1 cellular context compared by ENCODE assay signal in the genomic region with DNA sequence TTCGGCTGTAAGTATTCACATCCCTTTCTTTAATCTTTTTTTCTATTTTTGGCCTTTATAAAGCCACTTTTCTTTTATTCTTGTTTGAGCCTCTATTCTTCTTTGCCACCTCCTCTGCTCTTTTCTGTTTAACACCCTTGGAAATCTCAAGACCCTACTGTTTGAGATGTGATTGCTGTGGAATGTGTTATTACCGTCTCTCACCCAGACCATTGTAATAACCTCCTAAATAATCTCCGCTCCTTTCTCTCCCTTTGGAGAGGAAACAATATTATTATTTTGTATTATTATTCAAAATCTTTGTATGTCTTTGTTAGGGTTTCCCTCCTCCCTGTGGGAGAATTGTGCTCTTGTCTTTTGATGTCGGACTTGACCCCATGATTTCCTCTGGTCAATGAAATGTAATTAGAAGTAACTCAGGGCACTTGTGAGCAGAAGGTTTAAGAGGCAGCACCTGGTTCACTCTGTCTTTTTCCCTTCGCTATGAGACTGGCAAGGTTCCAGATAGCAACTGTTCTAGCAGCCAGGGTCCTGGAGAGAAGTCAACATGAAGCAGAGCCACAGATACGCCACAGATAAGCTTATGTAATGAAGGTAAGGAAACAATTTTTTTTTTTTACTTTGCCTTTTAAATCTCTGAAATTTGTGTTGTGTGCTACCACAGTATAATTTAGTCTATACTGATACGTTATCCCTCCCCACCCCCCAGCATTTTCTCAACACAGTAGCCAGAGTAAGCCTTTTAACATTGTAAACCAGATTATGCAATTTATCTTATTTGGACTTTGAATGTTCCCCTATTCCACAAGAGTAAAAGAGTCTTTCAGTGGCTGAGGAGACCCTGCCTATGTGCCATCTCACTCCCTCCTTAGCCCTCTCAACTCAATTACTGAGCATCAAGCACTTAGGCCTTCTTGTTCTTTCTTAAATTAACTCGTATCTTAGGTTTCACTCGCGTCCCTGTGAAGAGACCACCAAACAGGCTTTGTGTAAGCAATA.
TF ChIP-seq lines count a peak whose summit lies in the region.

No MANE protein-coding gene starts in this region.

TF ChIP-seq in HEK293, 187 proteins besides CTCF, POLR2A, EP300 and RAD21 (continued from another document):
- no peak for TF ChIP-seq PRDM4 (tag by site-specific recombination; IDR thresholded peaks at IDR 0.05)
- TF ChIP-seq ZIC2 (tag by site-specific recombination; IDR thresholded peaks at IDR 0.05) = peak; percentile 49; the same call in 1 of the 2 replicates
- TF ChIP-seq, protein P1, sequence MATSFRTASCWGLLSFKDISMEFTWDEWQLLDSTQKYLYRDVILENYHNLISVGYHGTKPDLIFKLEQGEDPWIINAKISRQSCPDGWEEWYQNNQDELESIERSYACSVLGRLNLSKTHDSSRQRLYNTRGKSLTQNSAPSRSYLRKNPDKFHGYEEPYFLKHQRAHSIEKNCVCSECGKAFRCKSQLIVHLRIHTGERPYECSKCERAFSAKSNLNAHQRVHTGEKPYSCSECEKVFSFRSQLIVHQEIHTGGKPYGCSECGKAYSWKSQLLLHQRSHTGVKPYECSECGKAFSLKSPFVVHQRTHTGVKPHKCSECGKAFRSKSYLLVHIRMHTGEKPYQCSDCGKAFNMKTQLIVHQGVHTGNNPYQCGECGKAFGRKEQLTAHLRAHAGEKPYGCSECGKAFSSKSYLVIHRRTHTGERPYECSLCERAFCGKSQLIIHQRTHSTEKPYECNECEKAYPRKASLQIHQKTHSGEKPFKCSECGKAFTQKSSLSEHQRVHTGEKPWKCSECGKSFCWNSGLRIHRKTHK (tag by site-specific recombination; IDR thresholded peaks at IDR 0.05) = no peak
- TF ChIP-seq PRDM10 (tag by site-specific recombination; IDR thresholded peaks at IDR 0.05) = no peak
TF ChIP-seq in HEK293: peak in this region for 2.
